In genomic region chr18:23803755-23804154, GRCh38 we compare ENCODE assay signal across 21 cellular contexts.
DNase-seq lines count a peak whose midpoint lies in the region; ATAC-seq and TF ChIP-seq lines count a peak whose summit lies in the region.
"Had no signal": no experiment of that assay in that cellular context is flagged by ENCODE, and none has a peak within 500 bp of the region (broad histone marks: within the 10 kb centered on the region; RNA-seq: fewer than 3 reads in every experiment).

No MANE protein-coding gene starts in this region.

- H3K27ac Mint-ChIP-seq in activated CD8-positive, alpha-beta T cell treated with anti-CD3 and anti-CD28 coated beads, Interleukin-2, amount 10 ng/mL, durations not matched to agents 7 days and 5 days = no peak overlapping the region
- H3K27ac Mint-ChIP-seq in activated CD8-positive, alpha-beta T cell treated with anti-CD3 and anti-CD28 coated beads for 36 hours = no peak overlapping the region
- H3K27ac Mint-ChIP-seq: B cell; CD4-positive, alpha-beta T cell; CD8-positive, alpha-beta T cell had no signal

- no peak for TF ChIP-seq CTCF in activated CD8-positive, alpha-beta T cell treated with anti-CD3 and anti-CD28 coated beads for 36 hours (IDR thresholded peaks at IDR 0.05)

- peaks cover 6% of the 10 kb centered on the region for H3K4me1 Mint-ChIP-seq in activated CD8-positive, alpha-beta T cell treated with anti-CD3 and anti-CD28 coated beads, Interleukin-2, amount 10 ng/mL, durations not matched to agents 7 days and 5 days (ENCODE audit: low read depth)
- no peaks in the 10 kb centered on the region for H3K4me1 Mint-ChIP-seq in activated CD8-positive, alpha-beta T cell treated with anti-CD3 and anti-CD28 coated beads for 36 hours (ENCODE audit: low read depth)
- H3K4me1 Mint-ChIP-seq: B cell had no signal

- H3K79me1 ChIP-seq in trophoblast cell (ENCODE audit: low read length) = no peaks in the 10 kb centered on the region

- H3K27ac ChIP-seq in trophoblast cell (ENCODE audit: low read depth, low read length) = no peak overlapping the region
- H3K27ac ChIP-seq: 22Rv1; A549; BLaER1 treated with 17β-estradiol and CSF1 and Interleukin-3, amounts not matched to agents 10 nM and 100 nM; C4-2B had no signal

- no peak overlapping the region for H4K12ac ChIP-seq in trophoblast cell (ENCODE audit: low read depth, low read length)

- peaks cover 44% of the 10 kb centered on the region for H3K27me3 Mint-ChIP-seq in activated CD8-positive, alpha-beta T cell treated with anti-CD3 and anti-CD28 coated beads, Interleukin-2, amount 10 ng/mL, durations not matched to agents 7 days and 5 days (ENCODE audit: low read depth)
- H3K27me3 Mint-ChIP-seq in activated CD8-positive, alpha-beta T cell treated with anti-CD3 and anti-CD28 coated beads for 36 hours = peaks cover 1% of the 10 kb centered on the region
- H3K27me3 Mint-ChIP-seq: CD4-positive, alpha-beta T cell had no signal

- CTCF ChIA-PET in activated CD8-positive, alpha-beta T cell treated with anti-CD3 and anti-CD28 coated beads, Interleukin-2, amount 10 ng/mL, durations not matched to agents 7 days and 5 days (lab: Charles Lee) = no interaction called here
- CTCF ChIA-PET in activated CD8-positive, alpha-beta T cell treated with anti-CD3 and anti-CD28 coated beads for 36 hours (lab: Charles Lee) = no interaction called here

- H3K4me3 Mint-ChIP-seq in activated CD8-positive, alpha-beta T cell treated with anti-CD3 and anti-CD28 coated beads, Interleukin-2, amount 10 ng/mL, durations not matched to agents 7 days and 5 days = no peak overlapping the region
- H3K4me3 Mint-ChIP-seq in activated CD8-positive, alpha-beta T cell treated with anti-CD3 and anti-CD28 coated beads for 36 hours = no peak overlapping the region
- H3K4me3 Mint-ChIP-seq: B cell; CD4-positive, alpha-beta T cell; CD8-positive, alpha-beta T cell had no signal

- H2AFZ ChIP-seq in trophoblast cell (ENCODE audit: insufficient read depth, low read length, poor library complexity) = no peak overlapping the region

- H2AK5ac ChIP-seq in trophoblast cell (ENCODE audit: low read length) = no peak overlapping the region

- intact Hi-C loops in activated CD8-positive, alpha-beta T cell treated with anti-CD3 and anti-CD28 coated beads for 36 hours (cut with micrococcal nuclease) = loop anchor here (10.0 kb wide), 1 partner anchor 289 kb away; no protein-coding TSS in a partner anchor

- peak; percentile 9 for DNase-seq in activated CD8-positive, alpha-beta T cell treated with anti-CD3 and anti-CD28 coated beads, Interleukin-2, amount 10 ng/mL, durations not matched to agents 7 days and 5 days
- no peak for DNase-seq in activated CD8-positive, alpha-beta T cell treated with anti-CD3 and anti-CD28 coated beads for 36 hours
- DNase-seq in trophoblast cell (peak; percentile 71 to 89), DMS153 (lab: John Stamatoyannopoulos, UW) (no peak)
- DNase-seq: AML-193; Caco-2; Calu3; CD4-positive, alpha-beta T cell; CD8-positive, alpha-beta T cell; DMS53; DMS79; DND-41; EL; GDM1 had no signal

- no peak overlapping the region for H3K18ac ChIP-seq in trophoblast cell (ENCODE audit: low read length)

- WGBS in trophoblast cell (ENCODE audit: extremely low coverage, insufficient coverage, insufficient read length) = no CpG with 5 or more reads among the region's 3 CpGs

- H3K4me3 ChIP-seq in trophoblast cell (ENCODE audit: low read depth, low read length) = no peak overlapping the region
- H3K4me3 ChIP-seq: A549; BLaER1 treated with 17β-estradiol and CSF1 and Interleukin-3, amounts not matched to agents 10 nM and 100 nM; GM12878 had no signal

- no peak overlapping the region for H4K8ac ChIP-seq in trophoblast cell (ENCODE audit: low read depth, low read length)

- H3K9me3 ChIP-seq in trophoblast cell (ENCODE audit: insufficient read depth, low read depth, low read length) = no peaks in the 10 kb centered on the region
- H3K9me3 ChIP-seq: A549, Caco-2 had no signal

- no peak overlapping the region for H2BK120ac ChIP-seq in trophoblast cell (ENCODE audit: insufficient read depth, low read length, poor library complexity)

- H3K9me3 Mint-ChIP-seq in activated CD8-positive, alpha-beta T cell treated with anti-CD3 and anti-CD28 coated beads, Interleukin-2, amount 10 ng/mL, durations not matched to agents 7 days and 5 days (ENCODE audit: insufficient read depth) = no peaks in the 10 kb centered on the region
- H3K9me3 Mint-ChIP-seq in activated CD8-positive, alpha-beta T cell treated with anti-CD3 and anti-CD28 coated beads for 36 hours = no peaks in the 10 kb centered on the region
- H3K9me3 Mint-ChIP-seq: CD4-positive, alpha-beta T cell; CD8-positive, alpha-beta T cell had no signal

- H3K23ac ChIP-seq in trophoblast cell (ENCODE audit: low read length) = no peak overlapping the region

- H3K9ac ChIP-seq in trophoblast cell (ENCODE audit: low read length) = no peak overlapping the region
- H3K9ac ChIP-seq: BLaER1 treated with 17β-estradiol and CSF1 and Interleukin-3, amounts not matched to agents 10 nM and 100 nM had no signal

- no peak overlapping the region for H3K14ac ChIP-seq in trophoblast cell (ENCODE audit: low read length)

- no peak overlapping the region for H3K4ac ChIP-seq in trophoblast cell (ENCODE audit: low read depth, low read length)

- no peak overlapping the region for H2BK5ac ChIP-seq in trophoblast cell (ENCODE audit: low read depth, low read length, poor library complexity)

- H3K4me1 ChIP-seq in trophoblast cell (ENCODE audit: control insufficient read depth in 1 of 2, insufficient read depth in 2 of 2, low read length in 2 of 2) = no peaks in the 10 kb centered on the region
- H3K4me1 ChIP-seq: A549, Caco-2 had no signal

- H3K36me3 ChIP-seq in trophoblast cell (ENCODE audit: control insufficient read depth in 1 of 2, insufficient read depth in 2 of 2, low read length in 2 of 2) = no peaks in the 10 kb centered on the region
- H3K36me3 ChIP-seq: BLaER1 treated with 17β-estradiol and CSF1 and Interleukin-3, amounts not matched to agents 10 nM and 100 nM had no signal

- POLR2A ChIA-PET in activated CD8-positive, alpha-beta T cell treated with anti-CD3 and anti-CD28 coated beads, Interleukin-2, amount 10 ng/mL, durations not matched to agents 7 days and 5 days (lab: Charles Lee) = no interaction called here
- POLR2A ChIA-PET in activated CD8-positive, alpha-beta T cell treated with anti-CD3 and anti-CD28 coated beads for 36 hours (lab: Charles Lee) = no interaction called here

- H2BK12ac ChIP-seq in trophoblast cell (ENCODE audit: low read length) = no peak overlapping the region

- peaks cover 2% of the 10 kb centered on the region for H3K27me3 ChIP-seq in trophoblast cell (ENCODE audit: insufficient read depth, low read length)
- H3K27me3 ChIP-seq: BLaER1 treated with 17β-estradiol and CSF1 and Interleukin-3, amounts not matched to agents 10 nM and 100 nM had no signal

- no peak overlapping the region for H3K4me2 ChIP-seq in trophoblast cell (ENCODE audit: low read length)
- H3K4me2 ChIP-seq: A549; BLaER1 treated with 17β-estradiol and CSF1 and Interleukin-3, amounts not matched to agents 10 nM and 100 nM had no signal

- H4K91ac ChIP-seq in trophoblast cell (ENCODE audit: low read depth, low read length) = no peak overlapping the region

- no peaks in the 10 kb centered on the region for H3K36me3 Mint-ChIP-seq in activated CD8-positive, alpha-beta T cell treated with anti-CD3 and anti-CD28 coated beads, Interleukin-2, amount 10 ng/mL, durations not matched to agents 7 days and 5 days (ENCODE audit: low read depth)
- no peaks in the 10 kb centered on the region for H3K36me3 Mint-ChIP-seq in activated CD8-positive, alpha-beta T cell treated with anti-CD3 and anti-CD28 coated beads for 36 hours (ENCODE audit: low read depth)
- H3K36me3 Mint-ChIP-seq: CD8-positive, alpha-beta T cell had no signal

- H3K79me2 ChIP-seq in trophoblast cell (ENCODE audit: control insufficient read depth, insufficient read depth, low read length, poor library complexity) = no peaks in the 10 kb centered on the region

- no peak for ATAC-seq in activated CD8-positive, alpha-beta T cell treated with anti-CD3 and anti-CD28 coated beads, Interleukin-2, amount 10 ng/mL, durations not matched to agents 7 days and 5 days
- ATAC-seq in activated CD8-positive, alpha-beta T cell treated with anti-CD3 and anti-CD28 coated beads for 36 hours = no peak
- ATAC-seq in HG03432 (IDR thresholded peaks at IDR 0.05; ENCODE audit: unreplicated experiment) = no peak
- ATAC-seq: A549; CD8-positive, alpha-beta T cell; GM12878 had no signal

Comparison
In these comparisons a context has a peak if more than half of its experiments do, and no peak if none do; other contexts are left out.
1. DNase-seq: peak in activated CD8-positive, alpha-beta T cell treated with anti-CD3 and anti-CD28 coated beads, Interleukin-2, amount 10 ng/mL, durations not matched to agents 7 days and 5 days (single experiment) and trophoblast cell (2 of 2); none in activated CD8-positive, alpha-beta T cell treated with anti-CD3 and anti-CD28 coated beads for 36 hours (single experiment) and DMS153 (single experiment).